ENCODE assay signal across 33 cellular contexts in the genomic region with DNA sequence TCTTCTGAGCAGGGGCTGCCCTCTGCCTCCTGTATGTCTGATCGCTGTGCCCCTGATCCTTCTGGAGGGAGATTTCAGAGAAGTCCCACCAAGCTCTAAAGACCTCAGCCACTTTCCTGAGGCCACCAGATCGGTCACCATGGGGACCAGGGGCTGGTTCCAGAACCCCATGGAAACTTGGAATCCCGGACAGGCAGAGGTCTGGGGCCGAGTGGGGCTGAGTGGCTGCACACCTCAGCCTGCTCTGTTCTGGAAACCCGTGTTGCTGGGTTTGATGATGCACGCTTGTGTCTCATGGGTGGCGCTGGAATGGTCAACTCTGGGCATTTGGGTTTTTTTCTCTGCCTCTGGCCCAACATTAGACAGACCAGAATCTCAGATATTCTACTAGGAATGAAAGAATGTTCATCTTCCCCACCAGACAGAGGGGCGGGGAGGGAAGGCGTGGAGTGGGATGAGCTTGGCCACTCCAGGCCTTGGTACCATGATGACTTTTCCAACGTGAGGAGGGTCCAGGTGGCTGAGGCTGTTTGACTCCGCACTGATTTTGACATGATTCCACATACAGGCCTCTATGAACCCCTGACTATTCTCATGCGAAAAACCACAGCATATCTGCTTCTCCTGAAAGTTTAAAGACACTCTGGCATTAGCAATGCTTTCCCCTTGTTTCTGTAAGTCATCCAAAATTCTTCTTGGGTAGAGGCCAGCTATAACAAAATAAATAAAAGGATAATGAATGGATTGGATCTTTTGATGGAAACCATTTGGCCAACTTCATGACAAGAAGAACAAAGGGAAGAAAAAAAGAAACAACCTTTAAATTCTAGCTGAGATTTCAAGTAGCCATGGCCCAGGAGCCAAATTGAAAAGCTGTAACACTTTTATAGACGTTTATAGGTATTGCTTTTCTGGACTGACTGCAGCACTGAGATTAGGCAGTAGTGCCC.
DNase-seq lines count a peak whose midpoint lies in the region; ATAC-seq, FAIRE-seq and TF ChIP-seq lines count a peak whose summit lies in the region.
"Had no signal": no experiment of that assay in that cellular context is flagged by ENCODE, and none has a peak within 500 bp of the region (broad histone marks: within the 10 kb centered on the region; RNA-seq: fewer than 3 reads in every experiment).

No MANE protein-coding gene starts in this region.

- H3K27me3 ChIP-seq in BLaER1 (no peaks in the 10 kb centered on the region), endodermal cell (ENCODE audit: control insufficient read depth, insufficient read depth, low read length, poor library complexity, severe bottlenecking) (no peaks in the 10 kb centered on the region), MG63 (peaks cover 4% of the 10 kb centered on the region; the same call in 1 of the 2 replicates), H7 (ENCODE audit: control insufficient read depth, insufficient read depth, low read length) (no peaks in the 10 kb centered on the region)
- H3K27me3 ChIP-seq: breast epithelium, foreskin keratinocyte, ovary, right lobe of liver had no signal

- FAIRE-seq in GM12891 (lab: Jason Lieb, UNC): no peak
- FAIRE-seq: H54 had no signal

- H3K4me1 Mint-ChIP-seq in endodermal cell: no peaks in the 10 kb centered on the region
- H3K4me1 Mint-ChIP-seq: activated naive CD4-positive, alpha-beta T cell treated with anti-CD3 and anti-CD28 coated beads, Interleukin-2, amount 10 ng/mL, durations not matched to agents 7 days and 5 days; CD8-positive, alpha-beta memory T cell; IgD-negative memory B cell; stimulated activated memory B cell treated with anti-CD40 and anti-IgM and Interleukin-4, amounts not matched to agents 10 μg/mL and 1 μg/mL and 100 μg/mL, for 72 hours had no signal

- H3K4me1 ChIP-seq in BLaER1: peaks cover 78% of the 10 kb centered on the region
- no peaks in the 10 kb centered on the region for H3K4me1 ChIP-seq in endodermal cell (ENCODE audit: control insufficient read depth, insufficient read depth, low read length)
- H3K4me1 ChIP-seq: breast epithelium, foreskin keratinocyte, right lobe of liver had no signal

- no peaks in the 10 kb centered on the region for H3K27me3 Mint-ChIP-seq in endodermal cell (ENCODE audit: insufficient read depth)

- no peaks in the 10 kb centered on the region for H3K36me3 Mint-ChIP-seq in endodermal cell (ENCODE audit: low read depth)
- H3K36me3 Mint-ChIP-seq: activated naive CD4-positive, alpha-beta T cell treated with anti-CD3 and anti-CD28 coated beads, Interleukin-2, amount 10 ng/mL, durations not matched to agents 7 days and 5 days; CD8-positive, alpha-beta memory T cell; IgD-negative memory B cell; natural killer cell treated with Interleukin-12 subunit alpha and Interleukin-12 subunit beta and Interleukin-15 and Interleukin-18, amount 100 ng/mL, for 72 hours had no signal

- TF ChIP-seq CTCF in endodermal cell (conservative IDR thresholded peaks at IDR 0.05): no peak

- H3K4me3 ChIP-seq in BLaER1: no peak overlapping the region
- no peak overlapping the region for H3K4me3 ChIP-seq in endodermal cell (ENCODE audit: low read length)
- H3K4me3 ChIP-seq in MG63: no peak overlapping the region
- no peak overlapping the region for H3K4me3 ChIP-seq in H7 (ENCODE audit: insufficient read depth, low read depth, low read length)
- H3K4me3 ChIP-seq: breast epithelium, ovary, right lobe of liver had no signal

- H3K4me2 ChIP-seq in BLaER1: peak overlapping the region; percentile 21; the same call in 1 of the 2 replicates

- H3K4me3 Mint-ChIP-seq in endodermal cell: no peak overlapping the region
- H3K4me3 Mint-ChIP-seq: activated naive CD4-positive, alpha-beta T cell treated with anti-CD3 and anti-CD28 coated beads, Interleukin-2, amount 10 ng/mL, durations not matched to agents 7 days and 5 days; CD8-positive, alpha-beta memory T cell; IgD-negative memory B cell; natural killer cell treated with Interleukin-12 subunit alpha and Interleukin-12 subunit beta and Interleukin-15 and Interleukin-18, amount 100 ng/mL, for 72 hours; stimulated activated memory B cell treated with anti-CD40 and anti-IgM and Interleukin-4, amounts not matched to agents 10 μg/mL and 1 μg/mL and 100 μg/mL, for 72 hours had no signal

- H3K27ac ChIP-seq in BLaER1 (no peak overlapping the region), endodermal cell (ENCODE audit: low read depth, low read length) (no peak overlapping the region)
- H3K27ac ChIP-seq: breast epithelium, foreskin keratinocyte, right lobe of liver, WERI-Rb-1 had no signal

- H3K27ac Mint-ChIP-seq in endodermal cell: no peak overlapping the region
- H3K27ac Mint-ChIP-seq: activated naive CD4-positive, alpha-beta T cell treated with anti-CD3 and anti-CD28 coated beads, Interleukin-2, amount 10 ng/mL, durations not matched to agents 7 days and 5 days; IgD-negative memory B cell; natural killer cell treated with Interleukin-12 subunit alpha and Interleukin-12 subunit beta and Interleukin-15 and Interleukin-18, amount 100 ng/mL, for 72 hours; stimulated activated memory B cell treated with anti-CD40 and anti-IgM and Interleukin-4, amounts not matched to agents 10 μg/mL and 1 μg/mL and 100 μg/mL, for 72 hours had no signal

- peaks cover 7% of the 10 kb centered on the region for H3K9me3 ChIP-seq in BLaER1
- H3K9me3 ChIP-seq in endodermal cell (ENCODE audit: control insufficient read depth, low read length): no peaks in the 10 kb centered on the region
- H3K9me3 ChIP-seq in MG63: no peaks in the 10 kb centered on the region
- H3K9me3 ChIP-seq: breast epithelium, ovary, right lobe of liver had no signal

- 91 to 93% methylated on average over 10 to 13 of the region's 13 CpGs for WGBS in endodermal cell (ENCODE audit: insufficient coverage in 1 of 2, insufficient read length in 1 of 2), 2 experiments

- ATAC-seq in sciatic nerve: peak; percentile 45
- ATAC-seq: foreskin keratinocyte; natural killer cell treated with Interleukin-12 subunit alpha and Interleukin-12 subunit beta and Interleukin-15 and Interleukin-18, amount 100 ng/mL, for 72 hours; Panc1; right lobe of liver; stimulated activated memory B cell treated with anti-CD40 and anti-IgM and Interleukin-4, amounts not matched to agents 10 μg/mL and 1 μg/mL and 100 μg/mL, for 72 hours had no signal

- H3K9ac ChIP-seq in BLaER1: no peak overlapping the region
- H3K9ac ChIP-seq in endodermal cell (ENCODE audit: extremely low read depth, low read length, poor library complexity, severe bottlenecking): no peak overlapping the region

- intact Hi-C loops in sciatic nerve (cut with DNase I): no loop called here

- DNase-seq in endodermal cell (peak; percentile 26), medulla oblongata (ENCODE audit: extremely low spot score) (peak; percentile 40), sciatic nerve (ENCODE audit: low spot score) (peak; percentile 57), MG63 (no peak), H7 (no peak), GM12891 (ENCODE audit: insufficient read length, low spot score) (no peak), NCI-H526 (lab: John Stamatoyannopoulos, UW) (no peak)
- DNase-seq: activated CD4-positive, alpha-beta T cell treated with anti-CD3 and anti-CD28 coated beads, Interleukin-2, amount 50 U/mL, for 1 hour; activated naive CD4-positive, alpha-beta T cell treated with anti-CD3 and anti-CD28 coated beads, Interleukin-2, amount 10 ng/mL, durations not matched to agents 7 days and 5 days; CD8-positive, alpha-beta memory T cell; DMS 273 treated with DMSO at 0.1 percent for 48 hours; effector memory CD4-positive, alpha-beta T cell; erythroblast; foreskin keratinocyte; left cardiac atrium; midbrain; NCI-H1092; NCI-H1694 treated with DMSO at 0.1 percent for 48 hours; NCI-H2171 treated with DMSO at 0.1 percent for 48 hours; NCI-H524 treated with DMSO at 0.1 percent for 48 hours; SIG-M5; stimulated activated CD4-positive, alpha-beta T cell treated with anti-CD3 and anti-CD28 coated beads, Interleukin-4, amount 100 ng/mL, for 4 hours; T1000 had no signal

- peaks cover under 1% of the 10 kb centered on the region; the same call in 1 of the 2 replicates for H3K36me3 ChIP-seq in BLaER1
- H3K36me3 ChIP-seq in endodermal cell (ENCODE audit: control insufficient read depth, insufficient read depth, low read length): no peaks in the 10 kb centered on the region
- no peaks in the 10 kb centered on the region for H3K36me3 ChIP-seq in MG63
- H3K36me3 ChIP-seq in H7 (replicated peaks; ENCODE audit: control insufficient read depth, insufficient read depth, low read length): no peaks in the 10 kb centered on the region
- H3K36me3 ChIP-seq: breast epithelium, ovary, right lobe of liver, WERI-Rb-1 had no signal

- TF ChIP-seq POLR2A in GM12891 (IDR thresholded peaks at IDR 0.05; ENCODE audit: low read depth, low read length): no peak

- no peaks in the 10 kb centered on the region for H4K20me1 ChIP-seq in BLaER1

- H3K9me3 Mint-ChIP-seq in endodermal cell: peaks cover 5% of the 10 kb centered on the region
- H3K9me3 Mint-ChIP-seq: CD8-positive, alpha-beta memory T cell; IgD-negative memory B cell; natural killer cell treated with Interleukin-12 subunit alpha and Interleukin-12 subunit beta and Interleukin-15 and Interleukin-18, amount 100 ng/mL, for 72 hours had no signal

TF ChIP-seq in GM12891, 5 proteins besides CTCF, POLR2A, EP300 and RAD21:
- TF ChIP-seq POLR2AphosphoS5 (IDR thresholded peaks at IDR 0.05; ENCODE audit: low read depth, low read length): no peak
- no peak for TF ChIP-seq POU2F2 (IDR thresholded peaks at IDR 0.05; ENCODE audit: low read depth, low read length)
- TF ChIP-seq PAX5 (IDR thresholded peaks at IDR 0.05; ENCODE audit: insufficient read depth, low read length, severe bottlenecking): no peak
- no peak for TF ChIP-seq TAF1 (IDR thresholded peaks at IDR 0.05; ENCODE audit: low read depth, low read length)
- no peak for TF ChIP-seq SPI1 (IDR thresholded peaks at IDR 0.05; ENCODE audit: low read depth, low read length)

Comparison
In these comparisons a context has a peak if more than half of its experiments do, and no peak if none do; other contexts are left out.
1. DNase-seq: peak in endodermal cell (single experiment), medulla oblongata (single experiment) and sciatic nerve (single experiment); none in MG63 (single experiment), H7 (single experiment), GM12891 (single experiment) and NCI-H526 (0 of 2).